8 cellular contexts compared by ENCODE assay signal in the genomic region with DNA sequence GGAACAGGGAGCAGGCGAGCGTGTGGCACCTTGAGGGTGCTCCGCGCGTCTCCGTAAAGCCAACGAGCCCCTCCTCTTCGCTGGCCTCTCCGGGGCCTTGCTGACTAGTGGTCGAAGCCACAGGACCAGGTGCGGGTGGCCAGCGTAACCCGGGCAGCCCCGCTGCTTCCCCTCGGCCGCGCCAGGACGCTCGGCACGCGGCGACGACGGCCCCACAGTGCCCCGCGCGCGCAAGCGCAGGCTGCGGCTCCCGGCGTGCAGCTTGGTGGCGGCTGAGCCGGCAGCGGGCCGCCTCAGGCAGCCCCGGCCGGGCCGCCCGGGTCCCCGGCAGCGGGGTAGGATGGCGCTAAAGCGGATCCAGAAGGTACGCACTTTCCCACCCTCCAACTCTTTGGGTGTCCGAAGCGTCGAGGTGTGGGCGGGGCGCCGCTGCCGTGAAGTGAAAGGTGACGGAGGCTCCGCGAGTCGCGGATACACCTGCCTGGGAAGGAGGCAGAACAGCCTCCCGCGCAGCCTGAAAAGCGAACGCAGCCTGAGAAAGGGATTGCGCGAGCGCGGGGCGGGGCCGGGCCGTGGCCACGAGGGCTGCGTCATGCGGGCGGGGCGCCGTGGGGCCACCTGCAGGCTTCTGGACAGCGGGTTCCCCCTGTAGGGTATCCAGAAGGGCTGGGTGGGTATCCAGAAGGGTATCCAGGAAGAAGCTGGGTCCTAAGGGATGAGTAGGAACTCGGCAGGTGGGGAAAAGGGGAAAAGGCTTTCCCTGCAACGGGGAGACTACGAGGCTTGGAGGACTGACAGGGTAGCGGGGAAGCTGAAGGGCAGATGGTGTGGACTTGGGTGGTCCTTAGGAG. TPM values are rescaled to one million over a fixed set of nuclear protein-coding genes. Genes with fewer than 3 reads are reported as not detected.
DNase-seq lines count a peak whose midpoint lies in the region; ATAC-seq and TF ChIP-seq lines count a peak whose summit lies in the region.

Gene UBE2D4, plus strand, starts transcription at position 244 of the 851 bp plus-strand sequence. Its CDS starts 97 bp downstream, at position 341.

- peaks cover 3% of the 10 kb centered on the region for H3K27me3 ChIP-seq in cardiac muscle cell

- H3K4me1 ChIP-seq in cardiac muscle cell (ENCODE audit: low read depth): no peaks in the 10 kb centered on the region

- no peaks in the 10 kb centered on the region for H3K36me3 ChIP-seq in cardiac muscle cell

- no peaks in the 10 kb centered on the region for H3K9me3 Mint-ChIP-seq in type B pancreatic cell

- no peaks in the 10 kb centered on the region for H3K27me3 Mint-ChIP-seq in type B pancreatic cell

- H3K4me3 Mint-ChIP-seq in type B pancreatic cell: peak within 1 kb of the TSS; percentile 92

- H3K4me3 ChIP-seq in GM12875 (ENCODE audit: low read depth, low read length): peak within 1 kb of the TSS; percentile 80
- peak within 1 kb of the TSS; percentile 46 for H3K4me3 ChIP-seq in cardiac muscle cell

- TF ChIP-seq CTCF in GM12875 (IDR thresholded peaks at IDR 0.05; ENCODE audit: borderline replicate concordance, insufficient read depth, low read depth, low read length) (no peak), cardiac muscle cell (IDR thresholded peaks at IDR 0.05; ENCODE audit: low read depth, low read length) (peak; percentile 17), type B pancreatic cell (conservative IDR thresholded peaks at IDR 0.05) (peak; percentile 24)

- H3K4me1 Mint-ChIP-seq in type B pancreatic cell (ENCODE audit: unreplicated experiment): no peaks in the 10 kb centered on the region

- DNase-seq in NCI-H1092 treated with DMSO at 0.1 percent for 48 hours (lab: John Stamatoyannopoulos, UW) (peak; percentile 92), SW480 (ENCODE audit: low spot score) (peak; percentile 91), cardiac muscle cell (ENCODE audit: low read depth in 1 of 2, low spot score in 1 of 2) (peak; percentile 70 to 82), pons (ENCODE audit: low spot score) (peak; percentile 72), type B pancreatic cell (ENCODE audit: extremely low spot score, unreplicated experiment) (peak; percentile 85)
- DNase-seq in activated naive CD8-positive, alpha-beta T cell treated with anti-CD3 and anti-CD28 coated beads, Interleukin-2, amount 50 U/mL, for 16 hours (ENCODE audit: low read depth, low spot score): peak; percentile 76

- ATAC-seq in HG02623 (IDR thresholded peaks at IDR 0.05; ENCODE audit: unreplicated experiment): peak; percentile 90

- no peaks in the 10 kb centered on the region for H3K9me3 ChIP-seq in cardiac muscle cell (ENCODE audit: low read depth)

- H3K36me3 Mint-ChIP-seq in type B pancreatic cell: no peaks in the 10 kb centered on the region

- H3K27ac Mint-ChIP-seq in type B pancreatic cell: peak within 1 kb of the TSS; percentile 94

- peak within 1 kb of the TSS; percentile 86 for H3K27ac ChIP-seq in cardiac muscle cell

RNA-seq across cellular contexts. Expression of gene UBE2D4, which starts in this region (rescaled TPM):
- 12.7 and 27.3 TPM in 2 replicates for total RNA-seq in cardiac muscle cell
- polyA plus RNA-seq in cardiac muscle cell: 16.6 and 22.5 TPM in 2 replicates
- total RNA-seq in type B pancreatic cell (ENCODE audit: low replicate concordance): 11.4 and 16.7 TPM in 2 replicates

Comparison
In these comparisons a context has a peak if more than half of its experiments do, and no peak if none do; other contexts are left out.
1. Peak in every context shown above with its lines: DNase-seq, ATAC-seq, H3K4me3 ChIP-seq and H3K27ac ChIP-seq.